In genomic region chr7:21429021-21429420, GRCh38 we compare ENCODE assay signal across 10 cellular contexts. TPM values are rescaled to one million over a fixed set of nuclear protein-coding genes. Genes with fewer than 3 reads are reported as not detected.
DNase-seq lines count a peak whose midpoint lies in the region; ATAC-seq and TF ChIP-seq lines count a peak whose summit lies in the region.
"Had no signal": no experiment of that assay in that cellular context is flagged by ENCODE, and none has a peak within 500 bp of the region (broad histone marks: within the 10 kb centered on the region; RNA-seq: fewer than 3 reads in every experiment).

No MANE protein-coding gene starts in this region.

- H3K79me2 ChIP-seq in SU-DHL-6 (ENCODE audit: insufficient read depth, low read length) (peaks cover 44% of the 10 kb centered on the region), smooth muscle cell (ENCODE audit: low read depth) (no peaks in the 10 kb centered on the region)

- no peak for ATAC-seq in GM19467 (IDR thresholded peaks at IDR 0.05; ENCODE audit: unreplicated experiment)

- H3F3A ChIP-seq in SU-DHL-6 (ENCODE audit: insufficient read depth) (peaks cover 3% of the 10 kb centered on the region), smooth muscle cell (ENCODE audit: low read depth) (no peaks in the 10 kb centered on the region)

- 62% methylated on average over 3 of the region's 3 CpGs for WGBS in smooth muscle cell (ENCODE audit: low lambda C conversion rate)

- H3K9me2 ChIP-seq in SU-DHL-6 (replicated peaks; ENCODE audit: insufficient read depth, low read length): no peaks in the 10 kb centered on the region

- no peaks in the 10 kb centered on the region for H3K27me3 ChIP-seq in SU-DHL-6 (ENCODE audit: low read length)
- no peaks in the 10 kb centered on the region for H3K27me3 ChIP-seq in smooth muscle cell (ENCODE audit: low read depth)

- H3K4me3 ChIP-seq in SU-DHL-6 (ENCODE audit: insufficient read depth, low read length, poor library complexity, severe bottlenecking) (peak overlapping the region; percentile 96), fibroblast of the aortic adventitia (ENCODE audit: low read depth, low read length) (peak overlapping the region; percentile 59), smooth muscle cell (peak overlapping the region; percentile 91)

- H3K36me3 ChIP-seq in SU-DHL-6 (ENCODE audit: low read length): peaks cover 8% of the 10 kb centered on the region; the same call in 1 of the 2 replicates
- no peaks in the 10 kb centered on the region for H3K36me3 ChIP-seq in smooth muscle cell (ENCODE audit: low read depth)

- H3K9me3 ChIP-seq in SU-DHL-6 (ENCODE audit: insufficient read depth, low read length) (no peaks in the 10 kb centered on the region), smooth muscle cell (replicated peaks; ENCODE audit: low read depth) (no peaks in the 10 kb centered on the region)

- H4K20me1 ChIP-seq in SU-DHL-6 (ENCODE audit: low read depth, low read length) (peaks cover 11% of the 10 kb centered on the region; the same call in 1 of the 2 replicates), smooth muscle cell (ENCODE audit: low read depth) (no peaks in the 10 kb centered on the region)

- H3K9ac ChIP-seq in SU-DHL-6 (ENCODE audit: low read length) (peak overlapping the region; percentile 96), smooth muscle cell (ENCODE audit: low read depth) (peak overlapping the region; percentile 88)

- H2AFZ ChIP-seq in SU-DHL-6 (ENCODE audit: low read depth, low read length, severe bottlenecking) (peak overlapping the region; percentile 91), smooth muscle cell (ENCODE audit: low read depth) (no peak overlapping the region)

- peaks cover 23% of the 10 kb centered on the region for H3K4me1 ChIP-seq in smooth muscle cell (ENCODE audit: low read depth)

- no peak for TF ChIP-seq CTCF in SU-DHL-6 (IDR thresholded peaks at IDR 0.05; ENCODE audit: insufficient read depth, low read length, poor library complexity, severe bottlenecking)
- no peak for TF ChIP-seq CTCF in fibroblast of the aortic adventitia (IDR thresholded peaks at IDR 0.05; ENCODE audit: insufficient read depth, low read length)
- TF ChIP-seq CTCF in smooth muscle cell (IDR thresholded peaks at IDR 0.05; ENCODE audit: borderline replicate concordance, insufficient read depth, poor library complexity, severe bottlenecking): no peak

- H3K27ac ChIP-seq in SU-DHL-6 (ENCODE audit: low read depth, low read length) (peak overlapping the region; percentile 79; the same call in 1 of the 2 replicates), smooth muscle cell (ENCODE audit: low read depth) (no peak overlapping the region)

- H3K4me2 ChIP-seq in SU-DHL-6 (ENCODE audit: low read depth, low read length, poor library complexity, severe bottlenecking) (peak overlapping the region; percentile 95), smooth muscle cell (peak overlapping the region; percentile 84)

- DNase-seq in NCI-H82 (lab: John Stamatoyannopoulos, UW): peak; percentile 21
- no peak for DNase-seq in NCI-H82 treated with DMSO at 0.1 percent for 48 hours (lab: John Stamatoyannopoulos, UW; ENCODE audit: unreplicated experiment)
- DNase-seq in fibroblast of the aortic adventitia (ENCODE audit: low read depth): peak; percentile 1
- no peak for DNase-seq in smooth muscle cell (lab: John Stamatoyannopoulos, UW; ENCODE audit: unreplicated experiment)
- DNase-seq in activated CD8-positive, alpha-beta memory T cell treated with anti-CD3 and anti-CD28 coated beads, Interleukin-2, amount 50 U/mL, for 48 hours: no peak
- DNase-seq in ureter (ENCODE audit: low spot score): no peak
- DNase-seq: HCEC 1CT, RPMI8226 had no signal

RNA-seq across cellular contexts. Expression of gene SP4, which starts 1.1 kb away (rescaled TPM):
- total RNA-seq in fibroblast of the aortic adventitia (ENCODE audit: low replicate concordance) (1.6 and 17.0 TPM in 2 replicates), smooth muscle cell (5.0 and 8.0 TPM in 2 replicates), ureter (13.3 TPM)
- polyA plus RNA-seq in smooth muscle cell: 0.82 and 1.6 TPM in 2 replicates

Comparison
In these comparisons a context has a peak if more than half of its experiments do, and no peak if none do; other contexts are left out.
1. DNase-seq: peak in NCI-H82 (single experiment) and fibroblast of the aortic adventitia (single experiment); none in NCI-H82 treated with DMSO at 0.1 percent for 48 hours (single experiment), smooth muscle cell (single experiment), activated CD8-positive, alpha-beta memory T cell treated with anti-CD3 and anti-CD28 coated beads, Interleukin-2, amount 50 U/mL, for 48 hours (single experiment) and ureter (single experiment).
2. Peak in every context shown above with its lines, with median percentiles within 50 percentile points of each other: H3K4me3 ChIP-seq.